ENCODE assay signal across 19 cellular contexts in the genomic region with DNA sequence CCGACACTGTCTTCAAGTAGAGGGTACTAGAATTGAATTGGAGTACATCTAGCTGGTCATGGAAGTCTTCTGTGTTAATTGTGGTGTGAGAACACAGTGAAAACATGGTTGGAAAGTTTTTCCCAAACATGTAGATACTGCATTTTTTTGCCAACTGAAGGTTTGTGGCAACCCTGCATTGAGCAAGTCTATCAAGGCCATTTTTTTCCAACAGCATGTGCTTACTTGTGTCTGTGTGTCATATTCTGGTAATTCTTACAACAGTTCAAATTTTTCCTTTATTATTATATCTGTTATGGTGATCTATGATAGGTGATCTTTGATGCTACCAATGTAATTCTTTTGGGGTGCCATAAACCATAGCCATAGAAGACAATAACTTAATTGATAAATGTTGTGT.
A peak's percentile ranks its signal among the peaks of the same experiment; 100 is the strongest.
DNase-seq lines count a peak whose midpoint lies in the region; ATAC-seq and TF ChIP-seq lines count a peak whose summit lies in the region.
"Had no signal": no experiment of that assay in that cellular context is flagged by ENCODE, and none has a peak within 500 bp of the region (broad histone marks: within the 10 kb centered on the region; RNA-seq: fewer than 3 reads in every experiment).

No MANE protein-coding gene starts in this region.

- H3K4me2 ChIP-seq in DND-41 (ENCODE audit: insufficient read depth, low read length) (no peak overlapping the region), PC-3 (ENCODE audit: low read length) (no peak overlapping the region)
- H3K4me2 ChIP-seq: GM23338 had no signal

- ATAC-seq in DND-41 (ENCODE audit: insufficient read depth, low read depth) (no peak), PC-3 (no peak)
- ATAC-seq: GM12878, GM23338, HCT116 had no signal

- H3K27ac ChIP-seq in DND-41 (ENCODE audit: low read length) (peak overlapping the region; percentile 60), HL-60 (replicated peaks) (peak overlapping the region; percentile 7; the same call in 1 of the 2 replicates), adrenal gland (peak overlapping the region in 2 of 5 donors; percentile 63 to 73), PC-3 (ENCODE audit: low read length) (no peak overlapping the region)

- H3K79me2 ChIP-seq in DND-41 (ENCODE audit: insufficient read depth, low read length) (no peaks in the 10 kb centered on the region), PC-3 (ENCODE audit: low read length) (no peaks in the 10 kb centered on the region)

- no peaks in the 10 kb centered on the region for H3K27me3 ChIP-seq in DND-41 (ENCODE audit: insufficient read depth, low read length, poor library complexity)
- no peaks in the 10 kb centered on the region for H3K27me3 ChIP-seq in HL-60 (ENCODE audit: insufficient read depth, poor library complexity, severe bottlenecking)
- no peaks in the 10 kb centered on the region for H3K27me3 ChIP-seq in adrenal gland
- no peaks in the 10 kb centered on the region for H3K27me3 ChIP-seq in PC-3 (ENCODE audit: low read length)

- WGBS in adrenal gland, 4 donors = 93 to 100% (median 98%) methylated on average over 1 of the region's 1 CpG

- no peak for TF ChIP-seq POLR2A in adrenal gland (IDR thresholded peaks at IDR 0.05)

- BruUV-seq in PC-3 (replicated peaks; lab: Mats Ljungman, UMichigan) = no TSS peak

- H4K20me1 ChIP-seq in DND-41 (ENCODE audit: insufficient read depth, low read length) = no peaks in the 10 kb centered on the region
- H4K20me1 ChIP-seq in PC-3 (ENCODE audit: low read length) = no peaks in the 10 kb centered on the region

- peaks cover 3% of the 10 kb centered on the region for H3K9me3 ChIP-seq in DND-41 (ENCODE audit: insufficient read depth, low read length, severe bottlenecking)
- no peaks in the 10 kb centered on the region for H3K9me3 ChIP-seq in adrenal gland (replicated peaks in 1 of 3)
- H3K9me3 ChIP-seq in PC-3 (ENCODE audit: low read length) = no peaks in the 10 kb centered on the region

- no peak overlapping the region for H3K4me3 ChIP-seq in DND-41 (ENCODE audit: low read depth in 1 of 2, low read length in 2 of 2)
- no peak overlapping the region for H3K4me3 ChIP-seq in HL-60 (replicated peaks; ENCODE audit: insufficient read depth, low read length)
- H3K4me3 ChIP-seq in adrenal gland = no peak overlapping the region
- no peak overlapping the region for H3K4me3 ChIP-seq in epithelial cell of esophagus (ENCODE audit: low read length)
- H3K4me3 ChIP-seq in PC-3 (ENCODE audit: low read length) = no peak overlapping the region
- H3K4me3 ChIP-seq: GM12878, GM23338 had no signal

- TF ChIP-seq CTCF in DND-41 (IDR thresholded peaks at IDR 0.05; ENCODE audit: borderline replicate concordance, extremely low read depth, low read length, poor library complexity, severe bottlenecking) (no peak), HL-60 (IDR thresholded peaks at IDR 0.05; ENCODE audit: insufficient read depth, low read length) (no peak), adrenal gland (IDR thresholded peaks at IDR 0.05) (no peak), epithelial cell of esophagus (IDR thresholded peaks at IDR 0.05; ENCODE audit: insufficient read depth, low read depth, low read length, missing control alignments) (no peak), PC-3 (conservative IDR thresholded peaks at IDR 0.05; ENCODE audit: low read depth, low read length) (no peak)

- H3K4me1 ChIP-seq in DND-41 (ENCODE audit: insufficient read depth, low read length) = peaks cover 68% of the 10 kb centered on the region
- H3K4me1 ChIP-seq in adrenal gland (replicated peaks in 1 of 2) = peaks cover 0 to 7% of the 10 kb centered on the region in 2 donors
- no peaks in the 10 kb centered on the region for H3K4me1 ChIP-seq in PC-3 (ENCODE audit: insufficient read depth, low read length)

- no peaks in the 10 kb centered on the region for H3K9me2 ChIP-seq in PC-3 (replicated peaks; ENCODE audit: low read length)

- H3K9ac ChIP-seq in DND-41 (ENCODE audit: low read depth, low read length) (no peak overlapping the region), PC-3 (ENCODE audit: low read length) (no peak overlapping the region)

- H3F3A ChIP-seq in PC-3 (ENCODE audit: low read length, unreplicated experiment) = no peaks in the 10 kb centered on the region

- CTCF ChIA-PET in PC-3 (lab: Charles Lee) = no interaction called here

- DNase-seq in DND-41 (no peak), HL-60 (ENCODE audit: low read depth in 1 of 2, low spot score in 1 of 2) (no peak), adrenal gland (peak in 4 of 7 donors; percentile 42 to 63 (median 56)), epithelial cell of esophagus (ENCODE audit: low read depth) (peak; percentile 74), NCI-H82 treated with DMSO at 0.1 percent for 48 hours (lab: John Stamatoyannopoulos, UW; ENCODE audit: unreplicated experiment) (no peak), NCI-H128 (lab: John Stamatoyannopoulos, UW; ENCODE audit: unreplicated experiment) (no peak), PC-3 (no peak)
- DNase-seq in activated T-cell treated with anti-CD3 and anti-CD28 coated beads, Interleukin-2, amount 50 U/mL, for 1 hour = no peak
- DNase-seq: C1 segment of cervical spinal cord; Calu3; CD4-positive, alpha-beta memory T cell; COR-L47; DMS53; EL; GDM1; H9 had no signal

- peak overlapping the region; percentile 34; the same call in 1 of the 2 replicates for H2AFZ ChIP-seq in DND-41 (ENCODE audit: low read depth, low read length)
- no peak overlapping the region for H2AFZ ChIP-seq in PC-3 (ENCODE audit: low read length)
- H2AFZ ChIP-seq: GM23338 had no signal

- H3K36me3 ChIP-seq in DND-41 (ENCODE audit: insufficient read depth, low read length) (no peaks in the 10 kb centered on the region), adrenal gland (replicated peaks in 1 of 2) (no peaks in the 10 kb centered on the region), PC-3 (ENCODE audit: low read depth, low read length) (no peaks in the 10 kb centered on the region)

- intact Hi-C loops in adrenal gland (cut with DNase I) (no loop called here), PC-3 (cut with micrococcal nuclease) (no loop called here)

- POLR2A ChIA-PET in PC-3 (lab: Charles Lee; ENCODE audit: unreplicated experiment) = interaction anchor here (0.6 kb wide), 1 partner anchor 9 kb away, joined by 12 read pairs; no protein-coding TSS in a partner anchor

Comparison
In these comparisons a context has a peak if more than half of its experiments do, and no peak if none do; other contexts are left out.
1. DNase-seq: peak in adrenal gland (4 of 7) and epithelial cell of esophagus (single experiment); none in DND-41 (single experiment), HL-60 (0 of 2), NCI-H82 treated with DMSO at 0.1 percent for 48 hours (single experiment), NCI-H128 (single experiment), PC-3 (single experiment) and activated T-cell treated with anti-CD3 and anti-CD28 coated beads, Interleukin-2, amount 50 U/mL, for 1 hour (single experiment).